Comparison of ENCODE assay signal across 20 cellular contexts in genomic region chr10:44756235-44756634, GRCh38.
A peak's percentile ranks its signal among the peaks of the same experiment; 100 is the strongest.
DNase-seq lines count a peak whose midpoint lies in the region; ATAC-seq and TF ChIP-seq lines count a peak whose summit lies in the region.
"Had no signal": no experiment of that assay in that cellular context is flagged by ENCODE, and none has a peak within 500 bp of the region (broad histone marks: within the 10 kb centered on the region; RNA-seq: fewer than 3 reads in every experiment).

No MANE protein-coding gene starts in this region.

- H3K9ac ChIP-seq in SK-N-SH (no peak overlapping the region; the same call in 1 of the 2 replicates), H9 (ENCODE audit: extremely low read depth, insufficient read length, low read length) (no peak overlapping the region)

- H3K36me3 ChIP-seq in SK-N-SH (replicated peaks in 1 of 2; ENCODE audit: control insufficient read depth in 1 of 2, insufficient read depth in 2 of 2, low read length in 1 of 2), result no peaks in the 10 kb centered on the region
- no peaks in the 10 kb centered on the region for H3K36me3 ChIP-seq in thoracic aorta
- H3K36me3 ChIP-seq: HAP-1, sigmoid colon had no signal

- no peaks in the 10 kb centered on the region; a peak in 2 of 5 replicates for H3K9me3 Mint-ChIP-seq in H9

- H3K27me3 ChIP-seq in SK-N-SH (ENCODE audit: insufficient read depth) (no peaks in the 10 kb centered on the region), thoracic aorta (replicated peaks; ENCODE audit: insufficient read depth) (no peaks in the 10 kb centered on the region), H9 (ENCODE audit: insufficient read depth, low read length) (no peaks in the 10 kb centered on the region)
- H3K27me3 ChIP-seq: sigmoid colon had no signal

- H3T11ph ChIP-seq in H9 (ENCODE audit: low read length), result no peak overlapping the region

- no peak overlapping the region for H4K91ac ChIP-seq in H9 (ENCODE audit: insufficient read length, low read depth, low read length)

- H2BK5ac ChIP-seq in H9 (ENCODE audit: insufficient read length, low read length), result no peak overlapping the region

- whole genome bisulfite sequencing in SK-N-SH (ENCODE audit: low lambda C conversion rate), result 15% methylated on average over 7 of the region's 7 CpGs
- WGBS in H9 (ENCODE audit: extremely low coverage, insufficient read length, low lambda C conversion rate), result no CpG with 5 or more reads among the region's 7 CpGs

- H3K79me1 ChIP-seq in H9 (ENCODE audit: insufficient read depth, low read depth, low read length, poor library complexity, severe bottlenecking), result no peaks in the 10 kb centered on the region

- no peak overlapping the region for H2BK15ac ChIP-seq in H9 (ENCODE audit: low read depth, low read length)

- TF ChIP-seq CTCF in SK-N-SH (IDR thresholded peaks at IDR 0.05) (no peak), foreskin fibroblast (IDR thresholded peaks at IDR 0.05; ENCODE audit: low read depth, low read length) (no peak), thoracic aorta (IDR thresholded peaks at IDR 0.05) (no peak), H9 (conservative IDR thresholded peaks at IDR 0.05) (no peak)

- H3K4me1 ChIP-seq in SK-N-SH (ENCODE audit: control insufficient read depth in 1 of 2, insufficient read depth in 2 of 2, low read depth in 1 of 2, low read length in 1 of 2), result peaks cover 0 to 12% of the 10 kb centered on the region in 2 experiments; a peak in 1 of 4 replicates
- H3K4me1 ChIP-seq in thoracic aorta (ENCODE audit: control insufficient read depth in 1 of 2, low read depth in 2 of 2), result peaks cover 10 to 41% of the 10 kb centered on the region in 2 donors
- no peaks in the 10 kb centered on the region for H3K4me1 ChIP-seq in H9 (ENCODE audit: insufficient read depth, low read length)
- H3K4me1 ChIP-seq: HAP-1 had no signal

- H4K20me1 ChIP-seq in SK-N-SH (ENCODE audit: insufficient read depth), result no peaks in the 10 kb centered on the region
- H4K20me1 ChIP-seq in H9 (ENCODE audit: control insufficient read depth, insufficient read depth, insufficient read length), result no peaks in the 10 kb centered on the region

- no peak overlapping the region for H3K4ac ChIP-seq in H9 (ENCODE audit: low read depth, low read length)

- CTCF ChIA-PET in SK-N-SH (lab: Yijun Ruan, JAX), result no interaction called here

- no peak overlapping the region for H3K4me3 Mint-ChIP-seq in H9
- H3K4me3 Mint-ChIP-seq: activated CD4-positive, alpha-beta T cell treated with anti-CD3 and anti-CD28 coated beads for 36 hours; brain; CD8-positive, alpha-beta memory T cell; immature natural killer cell had no signal

- no peak overlapping the region; a peak in 1 of 7 replicates for H3K27ac Mint-ChIP-seq in H9
- H3K27ac Mint-ChIP-seq: activated CD4-positive, alpha-beta T cell treated with anti-CD3 and anti-CD28 coated beads for 36 hours; brain; CD8-positive, alpha-beta memory T cell; immature natural killer cell had no signal

- no peaks in the 10 kb centered on the region for H3K23me2 ChIP-seq in H9 (ENCODE audit: insufficient read length, low read depth, low read length, poor library complexity, severe bottlenecking)

- no peak for TF ChIP-seq EP300 in SK-N-SH (IDR thresholded peaks at IDR 0.05; ENCODE audit: borderline replicate concordance in 1 of 2, low read depth in 1 of 2, low read length in 1 of 2)

- H4K5ac ChIP-seq in H9 (ENCODE audit: insufficient read length, low read depth, low read length), result no peak overlapping the region

- no peak overlapping the region for H2AFZ ChIP-seq in SK-N-SH (ENCODE audit: low read depth)
- H2AFZ ChIP-seq in H9 (ENCODE audit: low read length), result no peak overlapping the region

- H2BK120ac ChIP-seq in H9 (ENCODE audit: low read depth, low read length, poor library complexity, severe bottlenecking), result no peak overlapping the region

- no peak overlapping the region for H2BK12ac ChIP-seq in H9 (ENCODE audit: insufficient read length, low read depth, low read length)

- peak overlapping the region in 1 of 2 experiments; percentile 62; a peak in 2 of 4 replicates for H3K27ac ChIP-seq in SK-N-SH (ENCODE audit: low read depth in 2 of 2, low read length in 1 of 2)
- no peak overlapping the region for H3K27ac ChIP-seq in thoracic aorta
- H3K27ac ChIP-seq in H9 (ENCODE audit: insufficient read length, low read depth, low read length), result no peak overlapping the region
- H3K27ac ChIP-seq: 22Rv1, sigmoid colon had no signal

- no peak for TF ChIP-seq RAD21 in SK-N-SH (IDR thresholded peaks at IDR 0.05; ENCODE audit: low read length)

- no peaks in the 10 kb centered on the region for H3K9me2 ChIP-seq in SK-N-SH

- H3F3A ChIP-seq in SK-N-SH (replicated peaks; ENCODE audit: insufficient read depth), result peaks cover 29% of the 10 kb centered on the region

- no peak overlapping the region for H3K56ac ChIP-seq in H9 (ENCODE audit: insufficient read length, low read depth, low read length)

- peaks cover 6 to 10% of the 10 kb centered on the region in 2 experiments for H3K4me1 Mint-ChIP-seq in H9
- H3K4me1 Mint-ChIP-seq: activated CD4-positive, alpha-beta T cell treated with anti-CD3 and anti-CD28 coated beads for 36 hours; CD8-positive, alpha-beta memory T cell; immature natural killer cell had no signal

- DNase-seq in SK-N-SH, result no peak
- DNase-seq in astrocyte of the hippocampus (ENCODE audit: low read depth, low spot score), result peak; percentile 71
- DNase-seq in foreskin fibroblast, result peak; percentile 56 to 68
- DNase-seq in thoracic aorta (ENCODE audit: low spot score), result no peak
- no peak for DNase-seq in H9
- DNase-seq: activated CD4-positive, alpha-beta T cell treated with anti-CD3 and anti-CD28 coated beads for 36 hours; activated naive CD4-positive, alpha-beta T cell; CD8-positive, alpha-beta memory T cell; immature natural killer cell; mesendoderm; NCI-H2227 treated with DMSO at 0.1 percent for 48 hours; sigmoid colon; trophoblast cell had no signal

- H3K4me2 ChIP-seq in SK-N-SH (peak overlapping the region; percentile 71), H9 (ENCODE audit: insufficient read depth, insufficient read length, low read length) (no peak overlapping the region)

- H2AK5ac ChIP-seq in H9 (ENCODE audit: insufficient read length, low read length), result no peak overlapping the region

- H3K79me2 ChIP-seq in SK-N-SH (ENCODE audit: insufficient read depth) (no peaks in the 10 kb centered on the region), H9 (ENCODE audit: insufficient read depth, low read length) (no peaks in the 10 kb centered on the region)

- H3K18ac ChIP-seq in H9 (ENCODE audit: insufficient read length, low read depth, low read length), result no peak overlapping the region

- peak overlapping the region in 1 of 2 experiments; percentile 12; a peak in 1 of 4 replicates for H3K4me3 ChIP-seq in SK-N-SH (ENCODE audit: low read depth in 2 of 2, low read length in 1 of 2)
- H3K4me3 ChIP-seq in foreskin fibroblast (ENCODE audit: low read depth in 1 of 2, low read length in 2 of 2), result no peak overlapping the region
- H3K4me3 ChIP-seq in thoracic aorta, result peak overlapping the region; percentile 52
- H3K4me3 ChIP-seq: HAP-1, K562, sigmoid colon had no signal

- H3K36me3 Mint-ChIP-seq in H9 (ENCODE audit: insufficient read depth in 1 of 3, low read depth in 3 of 3), result no peaks in the 10 kb centered on the region
- H3K36me3 Mint-ChIP-seq: brain; CD8-positive, alpha-beta memory T cell; immature natural killer cell had no signal

- H3K27me3 Mint-ChIP-seq in H9 (ENCODE audit: low read depth), result no peaks in the 10 kb centered on the region; the same call in 1 of the 2 replicates

- H3K9me3 ChIP-seq in SK-N-SH, result no peaks in the 10 kb centered on the region
- no peaks in the 10 kb centered on the region for H3K9me3 ChIP-seq in thoracic aorta
- H3K9me3 ChIP-seq in H9 (ENCODE audit: control insufficient read depth, low read depth, low read length), result no peaks in the 10 kb centered on the region
- H3K9me3 ChIP-seq: HAP-1, sigmoid colon had no signal

- no peak overlapping the region for H3K14ac ChIP-seq in H9 (ENCODE audit: insufficient read depth, low read length)

- H4K8ac ChIP-seq in H9 (replicated peaks; ENCODE audit: insufficient read length, low read depth, low read length), result no peak overlapping the region

- no peak overlapping the region for H3K23ac ChIP-seq in H9 (ENCODE audit: insufficient read length, low read depth, low read length)

- POLR2A ChIA-PET in SK-N-SH (lab: Yijun Ruan, JAX), result no interaction called here

- ATAC-seq in SK-N-SH treated with all-trans-retinoic acid at 6 μM for 48 hours, result no peak
- no peak for ATAC-seq in thoracic aorta (ENCODE audit: insufficient number of reproducible peaks, low FRiP score, low read depth)
- no peak for ATAC-seq in GM18870 (IDR thresholded peaks at IDR 0.05; ENCODE audit: unreplicated experiment)
- ATAC-seq in HG03045 (IDR thresholded peaks at IDR 0.05; ENCODE audit: unreplicated experiment), result no peak
- ATAC-seq: activated CD4-positive, alpha-beta T cell treated with anti-CD3 and anti-CD28 coated beads for 36 hours; K562 had no signal

- no peak overlapping the region for H2BK20ac ChIP-seq in H9 (ENCODE audit: low read depth, low read length, poor library complexity, severe bottlenecking)

TF ChIP-seq in SK-N-SH, 30 proteins besides CTCF, POLR2A, EP300 and RAD21 (continues in another document):
- TF ChIP-seq SIN3A (IDR thresholded peaks at IDR 0.05; ENCODE audit: borderline replicate concordance, low read depth, low read length), result no peak
- no peak for TF ChIP-seq GATA2 (CRISPR knock-in tag; IDR thresholded peaks at IDR 0.05)
- no peak for TF ChIP-seq TEAD4 (IDR thresholded peaks at IDR 0.05; ENCODE audit: borderline replicate concordance, insufficient read depth)
- no peak for TF ChIP-seq GABPA (IDR thresholded peaks at IDR 0.05; ENCODE audit: low read depth)
- TF ChIP-seq NFIC (IDR thresholded peaks at IDR 0.05; ENCODE audit: borderline replicate concordance), result no peak

TF ChIP-seq in SK-N-SH treated with all-trans-retinoic acid at 6 μM for 48 hours, 23 proteins besides CTCF, POLR2A, EP300 and RAD21 (continues in another document):
- TF ChIP-seq ZNF70 (CRISPR knock-in tag; IDR thresholded peaks at IDR 0.05) (no peak), BACH2 (CRISPR knock-in tag; IDR thresholded peaks at IDR 0.05; ENCODE audit: borderline replicate concordance) (no peak), GLIS3 (CRISPR knock-in tag; IDR thresholded peaks at IDR 0.05) (no peak), ZNF565 (CRISPR knock-in tag; conservative IDR thresholded peaks at IDR 0.05; ENCODE audit: low read depth) (no peak), TOX (CRISPR knock-in tag; IDR thresholded peaks at IDR 0.05; ENCODE audit: borderline replicate concordance) (no peak), ESRRG (CRISPR knock-in tag; IDR thresholded peaks at IDR 0.05) (no peak)

Comparison
In these comparisons a context has a peak if more than half of its experiments do, and no peak if none do; other contexts are left out.
1. DNase-seq: peak in astrocyte of the hippocampus (single experiment) and foreskin fibroblast (2 of 2); none in SK-N-SH (single experiment), thoracic aorta (single experiment) and H9 (single experiment).